In genomic region chr7:55415173-55415778, GRCh38 we compare ENCODE assay signal across 9 cellular contexts. TPM values are rescaled to one million over a fixed set of nuclear protein-coding genes. Genes with fewer than 3 reads are reported as not detected.
DNase-seq lines count a peak whose midpoint lies in the region; ATAC-seq and TF ChIP-seq lines count a peak whose summit lies in the region.
"Had no signal": no experiment of that assay in that cellular context is flagged by ENCODE, and none has a peak within 500 bp of the region (broad histone marks: within the 10 kb centered on the region; RNA-seq: fewer than 3 reads in every experiment).

No MANE protein-coding gene starts in this region.

- H3K27ac ChIP-seq in mammary epithelial cell (ENCODE audit: insufficient read depth, low read depth, low read length) = no peak overlapping the region

- in situ Hi-C loops in mammary epithelial cell (cut with MboI; ENCODE audit: low sequenced_read_pairs in 2 of 2) = loop anchor here (5.0 to 25.0 kb wide), 3 partner anchors 133 to 653 kb away; partner anchors contain the start of gene SEC61G (in 1 of the 2)

- H3K9me3 Mint-ChIP-seq in WTC11 = no peaks in the 10 kb centered on the region
- H3K9me3 Mint-ChIP-seq: IgD-negative memory B cell had no signal

- POLR2A ChIA-PET in WTC11 (lab: Charles Lee) = no interaction called here

- H3K4me1 ChIP-seq in BE2C (no peaks in the 10 kb centered on the region), mammary epithelial cell (ENCODE audit: insufficient read depth, low read length) (no peaks in the 10 kb centered on the region)

- no peak overlapping the region for H3K4me2 ChIP-seq in mammary epithelial cell (ENCODE audit: insufficient read depth, low read depth, low read length)

- no peaks in the 10 kb centered on the region for H3K27me3 ChIP-seq in BE2C
- no peaks in the 10 kb centered on the region for H3K27me3 ChIP-seq in mammary epithelial cell (ENCODE audit: insufficient read depth, low read length)
- H3K27me3 ChIP-seq in kidney epithelial cell (ENCODE audit: control insufficient read depth, insufficient read depth, low read length) = no peaks in the 10 kb centered on the region

- peaks cover 2% of the 10 kb centered on the region; the same call in 1 of the 2 replicates for H3K4me1 Mint-ChIP-seq in WTC11

- no peak overlapping the region for H3K27ac Mint-ChIP-seq in WTC11

- no peaks in the 10 kb centered on the region for H3K9me3 ChIP-seq in BE2C
- H3K9me3 ChIP-seq in mammary epithelial cell (replicated peaks; ENCODE audit: insufficient read depth, low read length) = no peaks in the 10 kb centered on the region

- H3K9ac ChIP-seq in mammary epithelial cell (ENCODE audit: insufficient read depth, low read length) = no peak overlapping the region

- no peaks in the 10 kb centered on the region; the same call in 1 of the 2 replicates for H3K36me3 Mint-ChIP-seq in WTC11

- no peaks in the 10 kb centered on the region for H3K36me3 ChIP-seq in BE2C
- peaks cover 5% of the 10 kb centered on the region for H3K36me3 ChIP-seq in mammary epithelial cell (ENCODE audit: insufficient read depth, low read length)
- H3K36me3 ChIP-seq in kidney epithelial cell (ENCODE audit: control insufficient read depth, insufficient read depth, low read length) = no peaks in the 10 kb centered on the region

- CTCF ChIA-PET in WTC11 (lab: Charles Lee) (interaction anchor here (0.6 to 2.6 kb wide), 26 partner anchors 9 to 307 kb away, joined by 3 to 20 read pairs (median 4); no protein-coding TSS in a partner anchor), mammary epithelial cell (lab: Charles Lee; ENCODE audit: low non-redundant PET) (no interaction called here)

- intact Hi-C loops in mammary epithelial cell (cut with micrococcal nuclease) = loop anchor here (1.0 to 2.0 kb wide), 4 partner anchors 49 to 641 kb away; no protein-coding TSS in a partner anchor

- H3K4me3 ChIP-seq in BE2C (ENCODE audit: low read depth, low read length) (no peak overlapping the region), mammary epithelial cell (replicated peaks in 1 of 3; ENCODE audit: insufficient read depth in 1 of 3, low read depth in 2 of 3, low read length in 3 of 3) (no peak overlapping the region), kidney epithelial cell (ENCODE audit: low read depth, low read length) (no peak overlapping the region)

- TF ChIP-seq CTCF in BE2C (IDR thresholded peaks at IDR 0.05; ENCODE audit: low read depth, low read length) (peak; percentile 86), WTC11 (IDR thresholded peaks at IDR 0.05) (peak; percentile 79), mammary epithelial cell (conservative IDR thresholded peaks at IDR 0.05 in 1 of 2, IDR thresholded peaks at IDR 0.05 in 1 of 2; ENCODE audit: extremely low read depth in 1 of 2, insufficient read depth in 1 of 2, low read depth in 1 of 2, low read length in 2 of 2) (peak; percentile 63 to 79), kidney epithelial cell (IDR thresholded peaks at IDR 0.05; ENCODE audit: insufficient read depth, low read length, poor library complexity, severe bottlenecking) (peak; percentile 74)

- peak; percentile 88 for DNase-seq in BE2C
- DNase-seq in NCI-H2227 treated with DMSO at 0.1 percent for 48 hours (lab: John Stamatoyannopoulos, UW) = peak; percentile 60
- peak; percentile 82 for DNase-seq in WTC11 (ENCODE audit: low spot score)
- DNase-seq in mammary epithelial cell = peak; percentile 57
- peak; percentile 23 for DNase-seq in kidney epithelial cell (ENCODE audit: low read depth)
- peak; percentile 88 for DNase-seq in stimulated activated CD4-positive, alpha-beta T cell treated with anti-CD3 and anti-CD28 coated beads, Interleukin-4, amount 100 ng/mL, for 24 hours

- H3K27me3 Mint-ChIP-seq in WTC11 (ENCODE audit: low read depth) = no peaks in the 10 kb centered on the region
- H3K27me3 Mint-ChIP-seq: IgD-negative memory B cell had no signal

- no peaks in the 10 kb centered on the region for H4K20me1 ChIP-seq in mammary epithelial cell (ENCODE audit: insufficient read depth, low read length)

- 43% methylated on average over 6 of the region's 6 CpGs for WGBS in mammary epithelial cell (ENCODE audit: low coverage, missing lambda C conversion rate)

- H3K4me3 Mint-ChIP-seq in WTC11 = no peak overlapping the region
- H3K4me3 Mint-ChIP-seq: IgD-negative memory B cell had no signal

- H2AFZ ChIP-seq in mammary epithelial cell (ENCODE audit: low read depth, low read length) = no peak overlapping the region

- no peaks in the 10 kb centered on the region for H3K79me2 ChIP-seq in mammary epithelial cell (ENCODE audit: insufficient read depth, low read length)

- dilution Hi-C loops in mammary epithelial cell (cut with HindIII; ENCODE audit: low sequenced_read_pairs) = no loop called here

- no TSS peak for BruUV-seq in mammary epithelial cell (replicated peaks; lab: Mats Ljungman, UMichigan)

- ATAC-seq in GM19023 (IDR thresholded peaks at IDR 0.05; ENCODE audit: unreplicated experiment) (peak; percentile 94), HG03135 (IDR thresholded peaks at IDR 0.05; ENCODE audit: unreplicated experiment) (peak; percentile 93), WTC11 (peak; percentile 78)

TF ChIP-seq in WTC11, 78 proteins besides CTCF, POLR2A, EP300 and RAD21 (continues in another document):
- no peak for TF ChIP-seq NFYB (CRISPR knock-in tag; conservative IDR thresholded peaks at IDR 0.05; ENCODE audit: low read depth)
- no peak for TF ChIP-seq ZMAT4 (CRISPR knock-in tag; IDR thresholded peaks at IDR 0.05)
- TF ChIP-seq PRRX2 (CRISPR knock-in tag; IDR thresholded peaks at IDR 0.05) = no peak
- TF ChIP-seq SMAD4 (CRISPR knock-in tag; IDR thresholded peaks at IDR 0.05) = no peak
- no peak for TF ChIP-seq FOXP4 (CRISPR knock-in tag; IDR thresholded peaks at IDR 0.05)
- no peak for TF ChIP-seq IRF1 (CRISPR knock-in tag; IDR thresholded peaks at IDR 0.05)
- no peak for TF ChIP-seq ATF6 (CRISPR knock-in tag; IDR thresholded peaks at IDR 0.05)
- no peak for TF ChIP-seq NFE2L1 (CRISPR knock-in tag; IDR thresholded peaks at IDR 0.05)
- TF ChIP-seq ZNF425 (CRISPR knock-in tag; conservative IDR thresholded peaks at IDR 0.05) = no peak

RNA-seq across cellular contexts. Expression of gene LANCL2, which starts 50.1 kb away (rescaled TPM):
- 15.4 TPM for polyA plus RNA-seq in BE2C (2012; ENCODE audit: insufficient read depth, insufficient read length, low read depth)
- total RNA-seq in WTC11 (2021) (9.1 to 13.2 TPM (median 10.2 TPM) in 3 replicates), mammary epithelial cell (10 to 100 TPM; 12.7 to 13.5 TPM), kidney epithelial cell (13.0 and 18.5 TPM in 2 replicates)
- polyA plus RNA-seq in mammary epithelial cell = 16.6 TPM
- polyA minus RNA-seq in mammary epithelial cell = 22.6 TPM

Comparison
In these comparisons a context has a peak if more than half of its experiments do, and no peak if none do; other contexts are left out.
1. DNase-seq: peak in every context shown above with its lines; median percentile 88 in BE2C; 88 in stimulated activated CD4-positive, alpha-beta T cell treated with anti-CD3 and anti-CD28 coated beads, Interleukin-4, amount 100 ng/mL, for 24 hours; 82 in WTC11; 60 in NCI-H2227 treated with DMSO at 0.1 percent for 48 hours; 57 in mammary epithelial cell; 23 in kidney epithelial cell.